In the genomic region with DNA sequence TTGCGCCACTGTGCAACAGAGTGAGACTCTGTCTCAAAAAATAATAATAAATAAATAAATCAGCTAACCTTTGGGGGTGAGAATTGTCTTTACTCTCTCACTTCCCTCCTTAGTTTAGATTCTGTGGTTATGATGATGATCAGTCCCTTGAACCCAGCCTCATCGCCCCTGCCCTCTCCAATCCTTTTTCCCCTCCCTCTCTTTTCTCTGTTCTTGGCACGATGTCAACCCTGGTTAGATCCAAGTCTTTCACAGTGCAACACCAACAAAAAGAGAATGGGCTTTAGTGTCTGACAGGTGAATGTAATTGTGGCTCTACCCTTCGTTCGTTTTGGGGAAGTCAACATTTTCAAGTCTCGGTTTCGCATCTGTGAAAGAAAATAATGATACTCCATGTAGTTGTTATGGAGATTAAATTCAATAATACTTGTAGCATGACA, we compare ENCODE assay signal across 16 cellular contexts. TPM values are rescaled to one million over a fixed set of nuclear protein-coding genes. Genes with fewer than 3 reads are reported as not detected.
A peak's percentile ranks its signal among the peaks of the same experiment; 100 is the strongest.
DNase-seq lines count a peak whose midpoint lies in the region; ATAC-seq and TF ChIP-seq lines count a peak whose summit lies in the region.
"Had no signal": no experiment of that assay in that cellular context is flagged by ENCODE, and none has a peak within 500 bp of the region (broad histone marks: within the 10 kb centered on the region; RNA-seq: fewer than 3 reads in every experiment).

No MANE protein-coding gene starts in this region.

- no peak overlapping the region for H3K56ac ChIP-seq in IMR-90 (ENCODE audit: extremely low read depth, insufficient read depth, low read length)

- H3K4me2 ChIP-seq in IMR-90 (ENCODE audit: low read depth, low read length), result no peak overlapping the region
- H3K4me2 ChIP-seq: neural progenitor cell had no signal

- in situ Hi-C loops in IMR-90 (cut with MboI; ENCODE audit: low sequenced_read_pairs) (no loop called here), ACHN (cut with HindIII; ENCODE audit: low pct_ligation_motif_present, low pct_unique_long_range_greater_than_20kb, low sequenced_read_pairs) (no loop called here), HAP-1 (cut with MboI; ENCODE audit: low sequenced_read_pairs) (no loop called here)

- H3K4me1 Mint-ChIP-seq in osteocyte (ENCODE audit: unreplicated experiment), result peaks cover 40% of the 10 kb centered on the region
- H3K4me1 Mint-ChIP-seq: CD4-positive, alpha-beta memory T cell; neural progenitor cell had no signal

- H4K5ac ChIP-seq in IMR-90 (ENCODE audit: low read depth, low read length), result no peak overlapping the region

- H4K8ac ChIP-seq in IMR-90 (ENCODE audit: low read depth in 2 of 2, low read length in 2 of 2), result 0 out of 4 replicates have a peak overlapping the region, but pooled peaks have one; percentile 3 to 50

- H3K36me3 ChIP-seq in IMR-90 (ENCODE audit: control insufficient read depth, insufficient read depth, low read length) (peaks cover 11% of the 10 kb centered on the region; the same call in 1 of the 2 replicates), heart right ventricle (peaks cover 0 to 23% (median 0%) of the 10 kb centered on the region in 9 donors), HAP-1 (replicated peaks) (no peaks in the 10 kb centered on the region)
- H3K36me3 ChIP-seq: breast epithelium, neural progenitor cell, transverse colon had no signal

- peak overlapping the region; percentile 3; the same call in 1 of the 2 replicates for H3K18ac ChIP-seq in IMR-90 (ENCODE audit: low read depth, low read length)

- H4K91ac ChIP-seq in IMR-90 (ENCODE audit: insufficient read depth, low read depth, low read length), result no peak overlapping the region

- peaks cover 9% of the 10 kb centered on the region; the same call in 1 of the 2 replicates for H3K4me1 ChIP-seq in IMR-90 (ENCODE audit: control insufficient read depth, insufficient read depth, low read length)
- peaks cover 5 to 55% (median 24%) of the 10 kb centered on the region in 9 donors for H3K4me1 ChIP-seq in heart right ventricle
- H3K4me1 ChIP-seq in HAP-1, result peaks cover 8% of the 10 kb centered on the region
- H3K4me1 ChIP-seq: neural progenitor cell had no signal

- no peak for TF ChIP-seq POLR2A in IMR-90 (IDR thresholded peaks at IDR 0.05; ENCODE audit: low read depth, low read length)

- POLR2A ChIA-PET in IMR-90 (lab: Charles Lee; ENCODE audit: unreplicated experiment), result no interaction called here

- dilution Hi-C loops in IMR-90 (cut with HindIII; ENCODE audit: low sequenced_read_pairs, unreplicated experiment), result no loop called here

- H2BK5ac ChIP-seq in IMR-90 (ENCODE audit: low read depth, low read length, poor library complexity, severe bottlenecking), result no peak overlapping the region

- DNase-seq in IMR-90 (no peak), osteocyte (ENCODE audit: extremely low spot score, unreplicated experiment) (no peak), ACHN (no peak), SW 1271 (lab: John Stamatoyannopoulos, UW) (no peak), heart right ventricle (no peak), HAP-1 (ENCODE audit: low spot score in 2 of 2) (no peak)
- DNase-seq: CD4-positive, alpha-beta memory T cell; lower lobe of right lung; NCI-H187; NK-92 treated with Interleukin-12 subunit alpha and Interleukin-12 subunit beta, amount 100 ng/mL, for 24 hours; transverse colon had no signal

- H2BK15ac ChIP-seq in IMR-90 (ENCODE audit: low read depth, low read length), result peak overlapping the region; percentile 49; the same call in 1 of the 3 replicates

- H3K9me3 ChIP-seq in IMR-90 (ENCODE audit: control insufficient read depth, insufficient read depth, low read length) (no peaks in the 10 kb centered on the region), heart right ventricle (peaks cover 0 to 8% (median 0%) of the 10 kb centered on the region in 11 donors), HAP-1 (peaks cover 2% of the 10 kb centered on the region; the same call in 1 of the 2 replicates)
- H3K9me3 ChIP-seq: breast epithelium, lower lobe of right lung had no signal

- peaks cover 3% of the 10 kb centered on the region; the same call in 1 of the 2 replicates for H4K20me1 ChIP-seq in IMR-90 (ENCODE audit: insufficient read depth, low read length)

- CTCF ChIA-PET in IMR-90 (lab: Yijun Ruan, JAX), result interaction anchor here (0.7 kb wide), 1 partner anchor 553 kb away, joined by 3 read pairs; no protein-coding TSS in a partner anchor

- TF ChIP-seq CTCF in IMR-90 (conservative IDR thresholded peaks at IDR 0.05; ENCODE audit: low read depth, low read length) (no peak), osteocyte (IDR thresholded peaks at IDR 0.05) (no peak), heart right ventricle (IDR thresholded peaks at IDR 0.05) (no peak)

- no peaks in the 10 kb centered on the region for H3K27me3 ChIP-seq in IMR-90 (ENCODE audit: control insufficient read depth, insufficient read depth, low read length)
- H3K27me3 ChIP-seq in heart right ventricle, result no peaks in the 10 kb centered on the region
- H3K27me3 ChIP-seq in HAP-1 (ENCODE audit: low read depth), result no peaks in the 10 kb centered on the region; the same call in 1 of the 2 replicates
- H3K27me3 ChIP-seq: breast epithelium, neural progenitor cell, transverse colon had no signal

- peaks cover 72% of the 10 kb centered on the region for H3K36me3 Mint-ChIP-seq in osteocyte (ENCODE audit: unreplicated experiment)

- WGBS in IMR-90 (ENCODE audit: extremely low coverage in 2 of 2, insufficient read length in 1 of 2), 2 experiments, result no CpG with 5 or more reads among the region's 7 CpGs
- 86 to 90% methylated on average over 7 of the region's 7 CpGs for WGBS in heart right ventricle, 2 donors

- H2AFZ ChIP-seq in IMR-90 (replicated peaks; ENCODE audit: low read length, poor library complexity), result no peak overlapping the region
- H2AFZ ChIP-seq: neural progenitor cell had no signal

- H3K4ac ChIP-seq in IMR-90 (ENCODE audit: low read depth, low read length), result peak overlapping the region; percentile 69

- H3K79me1 ChIP-seq in IMR-90 (ENCODE audit: low read depth in 1 of 2, low read length in 2 of 2), result peaks cover 0 to 14% of the 10 kb centered on the region in 2 experiments; a peak in 3 of 4 replicates

- H3K9ac ChIP-seq in IMR-90 (ENCODE audit: low read depth, low read length), result no peak overlapping the region
- H3K9ac ChIP-seq: neural progenitor cell had no signal

- no peak overlapping the region for H3K4me3 ChIP-seq in IMR-90 (ENCODE audit: insufficient read depth, low read depth, low read length)
- no peak overlapping the region for H3K4me3 ChIP-seq in heart right ventricle
- no peak overlapping the region for H3K4me3 ChIP-seq in HAP-1
- H3K4me3 ChIP-seq: breast epithelium, lower lobe of right lung, neural progenitor cell, transverse colon had no signal

- peak overlapping the region; percentile 39; the same call in 1 of the 2 replicates for H2BK20ac ChIP-seq in IMR-90 (ENCODE audit: low read depth, low read length)

- peak overlapping the region; percentile 4; the same call in 1 of the 2 replicates for H2AK5ac ChIP-seq in IMR-90 (ENCODE audit: low read depth, low read length)

- H3K9me3 Mint-ChIP-seq in osteocyte (ENCODE audit: unreplicated experiment), result no peaks in the 10 kb centered on the region

- ATAC-seq in GM18909 (IDR thresholded peaks at IDR 0.05; ENCODE audit: poor library complexity, unreplicated experiment), result peak; percentile 74
- peak; percentile 75 for ATAC-seq in GM21737 (IDR thresholded peaks at IDR 0.05; ENCODE audit: unreplicated experiment)
- no peak for ATAC-seq in IMR-90 (ENCODE audit: low read depth)
- ATAC-seq in heart right ventricle, result no peak
- ATAC-seq: lower lobe of right lung, SK-N-SH treated with all-trans-retinoic acid at 6 μM for 48 hours had no signal

- no peaks in the 10 kb centered on the region for H3K9me1 ChIP-seq in IMR-90 (ENCODE audit: insufficient read depth, low read length)

- BruUV-seq in IMR-90 (replicated peaks; lab: Mats Ljungman, UMichigan), result no TSS peak

- TF ChIP-seq RAD21 in IMR-90 (IDR thresholded peaks at IDR 0.05; ENCODE audit: low read length), result no peak

- peak overlapping the region; percentile 84 for H3K27ac Mint-ChIP-seq in osteocyte (ENCODE audit: unreplicated experiment)
- H3K27ac Mint-ChIP-seq: CD4-positive, alpha-beta memory T cell; neural progenitor cell had no signal

- intact Hi-C loops in IMR-90 (cut with micrococcal nuclease) (loop anchor here (5.0 to 10.0 kb wide), 2 partner anchors 109 to 147 kb away; no protein-coding TSS in a partner anchor), heart right ventricle (cut with DNase I) (loop anchor here in 1 of 10 donors (5.0 to 10.0 kb wide), 2 partner anchors 61 to 107 kb away; partner anchors contain the start of gene NTN4)

- H2AK9ac ChIP-seq in IMR-90 (replicated peaks; ENCODE audit: low read depth, low read length, poor library complexity), result no peak overlapping the region

- H3K23ac ChIP-seq in IMR-90 (ENCODE audit: low read depth, low read length), result no peak overlapping the region

- H3K27me3 Mint-ChIP-seq in osteocyte (ENCODE audit: unreplicated experiment), result no peaks in the 10 kb centered on the region

- no peak overlapping the region for H2BK120ac ChIP-seq in IMR-90 (ENCODE audit: low read depth, low read length)

- H3K27ac ChIP-seq in IMR-90 (ENCODE audit: insufficient read depth, low read length) (no peak overlapping the region), heart right ventricle (peak overlapping the region in 4 of 10 donors; percentile 3 to 94 (median 38))
- H3K27ac ChIP-seq: lower lobe of right lung, neural progenitor cell, transverse colon had no signal

- no peak overlapping the region for H3K14ac ChIP-seq in IMR-90 (replicated peaks; ENCODE audit: low read depth, low read length)

- H3K4me3 Mint-ChIP-seq in osteocyte (ENCODE audit: unreplicated experiment), result no peak overlapping the region
- H3K4me3 Mint-ChIP-seq: CD4-positive, alpha-beta memory T cell; neural progenitor cell had no signal

TF ChIP-seq in IMR-90, 13 proteins besides CTCF, POLR2A, EP300 and RAD21 (continues in another document):
- no peak for TF ChIP-seq RCOR1 (IDR thresholded peaks at IDR 0.05; ENCODE audit: insufficient replicate concordance, low read length)
- TF ChIP-seq CHD1 (IDR thresholded peaks at IDR 0.05; ENCODE audit: low read depth, low read length), result no peak
- TF ChIP-seq BHLHE40 (IDR thresholded peaks at IDR 0.05; ENCODE audit: low read depth, low read length), result no peak
- TF ChIP-seq MXI1 (IDR thresholded peaks at IDR 0.05; ENCODE audit: borderline replicate concordance, low read depth, low read length), result no peak
- no peak for TF ChIP-seq RFX5 (IDR thresholded peaks at IDR 0.05; ENCODE audit: low read depth, low read length)

RNA-seq across cellular contexts. Expression of gene NTN4, which starts 59.0 kb away (rescaled TPM):
- total RNA-seq in IMR-90 (2012; rRNA removed) (38.6 and 56.6 TPM in 2 replicates), osteocyte (654 and 670 TPM in 2 replicates), heart right ventricle (100 to 1,000 TPM in 1 of 10 donors, 10 to 100 TPM in 9; 54.7 to 105 (median 67.7) TPM)
- polyA plus RNA-seq in IMR-90 (2012; rRNA removed) (41.9 and 54.6 TPM in 2 replicates), heart right ventricle (10 to 100 TPM; 17.9 to 27.7 TPM)
- polyA plus RNA-seq in IMR-90 (2012; cell fraction: cytosol; rRNA removed), result 31.5 and 63.6 TPM in 2 replicates
- polyA plus RNA-seq in IMR-90 (2012; cell fraction: nucleus; rRNA removed; ENCODE audit: low replicate concordance), result 26.9 and 52.8 TPM in 2 replicates

Comparison
In these comparisons a context has a peak if more than half of its experiments do, and no peak if none do; other contexts are left out.
1. ATAC-seq: peak in GM18909 (single experiment) and GM21737 (single experiment); none in IMR-90 (single experiment) and heart right ventricle (0 of 8).